In genomic region chr16:3879887-3880564, GRCh38 we compare ENCODE assay signal across 8 cellular contexts. TPM values are rescaled to one million over a fixed set of nuclear protein-coding genes. Genes with fewer than 3 reads are reported as not detected.
DNase-seq lines count a peak whose midpoint lies in the region; ATAC-seq, FAIRE-seq and TF ChIP-seq lines count a peak whose summit lies in the region.

No MANE protein-coding gene starts in this region.

- no peak for TF ChIP-seq EP300 in A549 (IDR thresholded peaks at IDR 0.05)

- peak overlapping the region; percentile 94 to 97 for H3K27ac ChIP-seq in A549

- ATAC-seq in A549 (peak; percentile 62 to 76), GM18511 (IDR thresholded peaks at IDR 0.05; ENCODE audit: unreplicated experiment) (peak; percentile 69), HG03103 (IDR thresholded peaks at IDR 0.05; ENCODE audit: low read depth, unreplicated experiment) (peak; percentile 48), omental fat pad (ENCODE audit: low FRiP score) (peak; percentile 80)

- TF ChIP-seq POLR2A in A549 (IDR thresholded peaks at IDR 0.05; ENCODE audit: low read length) = no peak

- TF ChIP-seq CTCF in A549 (IDR thresholded peaks at IDR 0.05) (peak; percentile 74), omental fat pad (IDR thresholded peaks at IDR 0.05) (no peak), type B pancreatic cell (conservative IDR thresholded peaks at IDR 0.05) (peak; percentile 9)

- peak overlapping the region; percentile 88 for H3K4me2 ChIP-seq in A549

- FAIRE-seq in A549 (lab: Jason Lieb, UNC) = no peak

- POLR2A ChIA-PET in A549 (lab: Yijun Ruan, JAX) = interaction anchor here (0.9 kb wide), 1 partner anchor 163 kb away, joined by 4 read pairs; the partner anchor contains the start of gene TRAP1

- H3K9me3 ChIP-seq in A549 = no peaks in the 10 kb centered on the region

- peak; percentile 14 to 68; a peak in 4 of 5 replicates for TF ChIP-seq RAD21 in A549 (conservative IDR thresholded peaks at IDR 0.05 in 1 of 2, IDR thresholded peaks at IDR 0.05 in 1 of 2)

- H3K9me3 Mint-ChIP-seq in type B pancreatic cell = no peaks in the 10 kb centered on the region

- H3K36me3 Mint-ChIP-seq in type B pancreatic cell = peaks cover 14% of the 10 kb centered on the region

- peak overlapping the region; percentile 94 for H3K4me3 ChIP-seq in A549

- peak; percentile 27 to 49 for DNase-seq in A549 (ENCODE audit: low read depth in 1 of 2, low spot score in 1 of 2)
- DNase-seq in RKO (ENCODE audit: low spot score) = peak; percentile 69
- peak; percentile 72 for DNase-seq in activated gamma-delta T cell treated with Interleukin-2 at 50 U/mL for 16 hours
- DNase-seq in globus pallidus (ENCODE audit: low spot score) = peak; percentile 69
- DNase-seq in omental fat pad (ENCODE audit: low spot score) = peak; percentile 37
- peak; percentile 75 for DNase-seq in type B pancreatic cell (ENCODE audit: extremely low spot score, unreplicated experiment)

- no peak overlapping the region for H3K27ac Mint-ChIP-seq in type B pancreatic cell

- H3K27me3 Mint-ChIP-seq in type B pancreatic cell = no peaks in the 10 kb centered on the region

- WGBS in A549 (ENCODE audit: missing lambda C conversion rate) = no CpG with 5 or more reads among the region's 117 CpGs

- no peak overlapping the region for H3K4me3 Mint-ChIP-seq in type B pancreatic cell

- peaks cover 40% of the 10 kb centered on the region for H3K4me1 Mint-ChIP-seq in type B pancreatic cell (ENCODE audit: unreplicated experiment)

- H3K4me1 ChIP-seq in A549 = peaks cover 22% of the 10 kb centered on the region; the same call in 2 of the 3 replicates

- CTCF ChIA-PET in A549 (lab: Yijun Ruan, JAX) = interaction anchor here (0.7 to 2.7 kb wide), 8 partner anchors 9 to 189 kb away, joined by 3 to 17 read pairs (median 4); no protein-coding TSS in a partner anchor

TF ChIP-seq in A549, 52 proteins besides CTCF, POLR2A, EP300 and RAD21:
- TF ChIP-seq NFE2L2 (conservative IDR thresholded peaks at IDR 0.05; ENCODE audit: low read length) (no peak), SMC3 (IDR thresholded peaks at IDR 0.05) (peak; percentile 50)

RNA-seq across cellular contexts. Expression of gene CREBBP, which starts 0.5 kb away (rescaled TPM):
- 8.0 and 17.5 TPM in 2 replicates for polyA plus RNA-seq in A549 (2011; rRNA removed)
- 5.1 and 6.8 TPM in 2 replicates for polyA plus RNA-seq in A549 (2012; cell fraction: cytosol; rRNA removed)
- polyA plus RNA-seq in A549 (2012; cell fraction: nucleus; rRNA removed) = 12.2 and 12.3 TPM in 2 replicates
- polyA plus RNA-seq in A549 (2017; fragmentation: RNase III; extraction: RNeasy Plus Mini Kit Qiagen cat#74134 plus additional on column Dnase treatment) = 13.4 to 15.2 TPM (median 14.7 TPM) in 3 replicates
- 35.1 and 47.2 TPM in 2 replicates for polyA minus RNA-seq in A549 (2011; rRNA and poly(A)+ RNA removed)
- total RNA-seq in omental fat pad = 100 to 1,000 TPM in 1 of 4 donors, 10 to 100 TPM in 3; 38.9 to 105 (median 51.8) TPM
- 85.1 and 93.6 TPM in 2 replicates for total RNA-seq in type B pancreatic cell (ENCODE audit: low replicate concordance)

Comparison
In these comparisons a context has a peak if more than half of its experiments do, and no peak if none do; other contexts are left out.
1. Peak in every context shown above with its lines: DNase-seq, ATAC-seq, H3K4me3 ChIP-seq and H3K27ac ChIP-seq.
2. CTCF ChIP-seq: peak in A549 (single experiment) and type B pancreatic cell (single experiment); none in omental fat pad (0 of 3).